In genomic region chr6:102127253-102127652, GRCh38 we compare ENCODE assay signal across 3 cellular contexts.
"Had no signal": no experiment of that assay in that cellular context is flagged by ENCODE, and none has a peak within 500 bp of the region (broad histone marks: within the 10 kb centered on the region; RNA-seq: fewer than 3 reads in every experiment).

No MANE protein-coding gene starts in this region.

- DNase-seq: H9, HCEC 1CT had no signal

- H2AFZ ChIP-seq: GM23338 had no signal

- H3K4me3 ChIP-seq: GM23338 had no signal

- H3K4me2 ChIP-seq: GM23338 had no signal
